Comparison of ENCODE assay signal across 18 cellular contexts in genomic region chr2:112714836-112715631, GRCh38. TPM values are rescaled to one million over a fixed set of nuclear protein-coding genes. Genes with fewer than 3 reads are reported as not detected.
DNase-seq lines count a peak whose midpoint lies in the region; ATAC-seq and TF ChIP-seq lines count a peak whose summit lies in the region.
"Had no signal": no experiment of that assay in that cellular context is flagged by ENCODE, and none has a peak within 500 bp of the region (broad histone marks: within the 10 kb centered on the region; RNA-seq: fewer than 3 reads in every experiment).

No MANE protein-coding gene starts in this region.

- H3K79me2 ChIP-seq in GM23248 (ENCODE audit: insufficient read depth) (no peaks in the 10 kb centered on the region), PC-9 (ENCODE audit: low read depth) (no peaks in the 10 kb centered on the region)

- H3K27ac ChIP-seq in GM23248 (no peak overlapping the region), PC-9 (no peak overlapping the region), upper lobe of left lung (no peak overlapping the region)
- H3K27ac ChIP-seq: BLaER1 had no signal

- peak; percentile 27 for ATAC-seq in mucosa of descending colon
- no peak for ATAC-seq in upper lobe of left lung (ENCODE audit: low FRiP score in 2 of 2)
- no peak for ATAC-seq in activated T-cell treated with anti-CD3 and anti-CD28 coated beads, Interleukin-2, amount 50 U/mL, for 4 hours
- no peak for ATAC-seq in HG03095 (IDR thresholded peaks at IDR 0.05; ENCODE audit: unreplicated experiment)
- ATAC-seq: activated CD8-positive, alpha-beta memory T cell treated with anti-CD3 and anti-CD28 coated beads, Interleukin-2, amount 10 ng/mL, durations not matched to agents 7 days and 5 days; T-helper 17 cell had no signal

- H3K9me3 ChIP-seq in GM23248 (ENCODE audit: low read depth) (no peaks in the 10 kb centered on the region), PC-9 (ENCODE audit: insufficient read depth, low read depth) (no peaks in the 10 kb centered on the region), mucosa of descending colon (no peaks in the 10 kb centered on the region), upper lobe of left lung (no peaks in the 10 kb centered on the region)
- H3K9me3 ChIP-seq: BLaER1 had no signal

- TF ChIP-seq CTCF in PC-9 (conservative IDR thresholded peaks at IDR 0.05) (no peak), mucosa of descending colon (IDR thresholded peaks at IDR 0.05) (no peak), upper lobe of left lung (IDR thresholded peaks at IDR 0.05) (no peak)

- no peaks in the 10 kb centered on the region for H3K36me3 ChIP-seq in GM23248 (ENCODE audit: low read depth)
- no peaks in the 10 kb centered on the region for H3K36me3 ChIP-seq in PC-9 (ENCODE audit: low read depth)
- no peaks in the 10 kb centered on the region for H3K36me3 ChIP-seq in mucosa of descending colon (ENCODE audit: low read depth)
- H3K36me3 ChIP-seq in upper lobe of left lung: no peaks in the 10 kb centered on the region
- H3K36me3 ChIP-seq: BLaER1 had no signal

- POLR2A ChIA-PET in PC-9 (lab: Charles Lee; ENCODE audit: unreplicated experiment): interaction anchor here (0.6 kb wide), 1 partner anchor 104 kb away, joined by 5 read pairs; no protein-coding TSS in a partner anchor

- no peaks in the 10 kb centered on the region for H3K27me3 Mint-ChIP-seq in dendritic cell treated with granulocyte-macrophage colony-stimulating factor and Interleukin-4, amounts not matched to agents 40 ng/mL and 50 ng/mL, for 4 days
- no peaks in the 10 kb centered on the region for H3K27me3 Mint-ChIP-seq in activated T-cell treated with anti-CD3 and anti-CD28 coated beads, Interleukin-2, amount 50 U/mL, for 4 hours (ENCODE audit: low read depth)

- no peaks in the 10 kb centered on the region for H3K9me2 ChIP-seq in GM23248 (ENCODE audit: insufficient read depth)
- no peaks in the 10 kb centered on the region for H3K9me2 ChIP-seq in PC-9 (ENCODE audit: insufficient read depth)

- no peak overlapping the region for H2AFZ ChIP-seq in GM23248
- no peak overlapping the region; the same call in 1 of the 2 replicates for H2AFZ ChIP-seq in PC-9

- in situ Hi-C loops in GM23248 (cut with MboI): no loop called here

- CTCF ChIA-PET in PC-9 (lab: Charles Lee): no interaction called here

- H3K9me3 Mint-ChIP-seq in dendritic cell treated with granulocyte-macrophage colony-stimulating factor and Interleukin-4, amounts not matched to agents 40 ng/mL and 50 ng/mL, for 4 days: no peaks in the 10 kb centered on the region
- H3K9me3 Mint-ChIP-seq in activated T-cell treated with anti-CD3 and anti-CD28 coated beads, Interleukin-2, amount 50 U/mL, for 4 hours: no peaks in the 10 kb centered on the region

- TF ChIP-seq EP300 in upper lobe of left lung (IDR thresholded peaks at IDR 0.05): no peak

- WGBS in GM23248 (ENCODE audit: low coverage in 1 of 2, low lambda C conversion rate in 2 of 2, missing lambda C conversion rate in 2 of 2), 2 experiments: 48 to 53% methylated on average over 7 of the region's 7 CpGs
- 96% methylated on average over 6 to 7 of the region's 7 CpGs for WGBS in upper lobe of left lung, 2 donors

- H3K4me3 ChIP-seq in GM23248 (no peak overlapping the region), PC-9 (no peak overlapping the region), mucosa of descending colon (no peak overlapping the region), upper lobe of left lung (no peak overlapping the region)
- H3K4me3 ChIP-seq: BLaER1 had no signal

- intact Hi-C loops in PC-9 (cut with micrococcal nuclease; ENCODE audit: unreplicated experiment) (no loop called here), mucosa of descending colon (cut with DNase I, micrococcal nuclease) (no loop called here)
- intact Hi-C loops in dendritic cell treated with granulocyte-macrophage colony-stimulating factor and Interleukin-4, amounts not matched to agents 40 ng/mL and 50 ng/mL, for 4 days (cut with micrococcal nuclease): no loop called here

- no peak overlapping the region for H3K9ac ChIP-seq in GM23248
- H3K9ac ChIP-seq: BLaER1 had no signal

- no peaks in the 10 kb centered on the region for H3K27me3 ChIP-seq in GM23248 (replicated peaks; ENCODE audit: insufficient read depth)
- H3K27me3 ChIP-seq in PC-9 (ENCODE audit: insufficient read depth, low read depth): no peaks in the 10 kb centered on the region
- no peaks in the 10 kb centered on the region for H3K27me3 ChIP-seq in upper lobe of left lung
- H3K27me3 ChIP-seq: BLaER1 had no signal

- TF ChIP-seq POLR2A in upper lobe of left lung (IDR thresholded peaks at IDR 0.05): no peak

- H3K4me2 ChIP-seq in GM23248 (ENCODE audit: unreplicated experiment) (no peak overlapping the region), PC-9 (no peak overlapping the region)
- H3K4me2 ChIP-seq: BLaER1 had no signal

- peaks cover 52% of the 10 kb centered on the region for H3K4me1 Mint-ChIP-seq in dendritic cell treated with granulocyte-macrophage colony-stimulating factor and Interleukin-4, amounts not matched to agents 40 ng/mL and 50 ng/mL, for 4 days (ENCODE audit: low read depth)
- H3K4me1 Mint-ChIP-seq in activated T-cell treated with anti-CD3 and anti-CD28 coated beads, Interleukin-2, amount 50 U/mL, for 4 hours (ENCODE audit: low read depth): peaks cover 7% of the 10 kb centered on the region

- BruUV-seq in PC-9 (replicated peaks; lab: Mats Ljungman, UMichigan): no TSS peak

- no peak overlapping the region for H3K4me3 Mint-ChIP-seq in dendritic cell treated with granulocyte-macrophage colony-stimulating factor and Interleukin-4, amounts not matched to agents 40 ng/mL and 50 ng/mL, for 4 days
- no peak overlapping the region for H3K4me3 Mint-ChIP-seq in activated T-cell treated with anti-CD3 and anti-CD28 coated beads, Interleukin-2, amount 50 U/mL, for 4 hours
- H3K4me3 Mint-ChIP-seq: activated CD8-positive, alpha-beta memory T cell treated with anti-CD3 and anti-CD28 coated beads, Interleukin-2, amount 10 ng/mL, durations not matched to agents 7 days and 5 days; T-helper 17 cell had no signal

- peaks cover 15% of the 10 kb centered on the region for H3K4me1 ChIP-seq in GM23248 (ENCODE audit: insufficient read depth)
- peaks cover 13% of the 10 kb centered on the region for H3K4me1 ChIP-seq in PC-9 (replicated peaks; ENCODE audit: insufficient read depth)
- H3K4me1 ChIP-seq in mucosa of descending colon (ENCODE audit: low read depth): no peaks in the 10 kb centered on the region
- H3K4me1 ChIP-seq in upper lobe of left lung: no peaks in the 10 kb centered on the region

- H4K20me1 ChIP-seq in GM23248 (ENCODE audit: insufficient read depth) (no peaks in the 10 kb centered on the region), PC-9 (ENCODE audit: insufficient read depth) (no peaks in the 10 kb centered on the region)
- H4K20me1 ChIP-seq: BLaER1 had no signal

- H3F3A ChIP-seq in GM23248 (ENCODE audit: insufficient read depth): no peaks in the 10 kb centered on the region
- peaks cover 7% of the 10 kb centered on the region; the same call in 1 of the 2 replicates for H3F3A ChIP-seq in PC-9 (ENCODE audit: insufficient read depth, low read depth)

- no peaks in the 10 kb centered on the region for H3K36me3 Mint-ChIP-seq in dendritic cell treated with granulocyte-macrophage colony-stimulating factor and Interleukin-4, amounts not matched to agents 40 ng/mL and 50 ng/mL, for 4 days (ENCODE audit: low read depth)
- H3K36me3 Mint-ChIP-seq in activated T-cell treated with anti-CD3 and anti-CD28 coated beads, Interleukin-2, amount 50 U/mL, for 4 hours (ENCODE audit: insufficient read depth): no peaks in the 10 kb centered on the region
- H3K36me3 Mint-ChIP-seq: activated CD8-positive, alpha-beta memory T cell treated with anti-CD3 and anti-CD28 coated beads, Interleukin-2, amount 10 ng/mL, durations not matched to agents 7 days and 5 days had no signal

- DNase-seq in GM23248: peak; percentile 84
- DNase-seq in PC-9: peak; percentile 45 to 68
- DNase-seq in mucosa of descending colon: no peak
- DNase-seq in HuH-7 (ENCODE audit: low spot score): no peak
- no peak for DNase-seq in upper lobe of left lung
- no peak for DNase-seq in activated T-cell treated with anti-CD3 and anti-CD28 coated beads, Interleukin-2, amount 50 U/mL, for 4 hours
- DNase-seq: activated naive CD4-positive, alpha-beta T cell; DMS79 treated with DMSO at 0.1 percent for 48 hours; effector CD4-positive, alpha-beta T cell; NCI-H2081; NCI-H69; RPMI8226; T-helper 17 cell had no signal

- peak overlapping the region; percentile 2 for H3K27ac Mint-ChIP-seq in dendritic cell treated with granulocyte-macrophage colony-stimulating factor and Interleukin-4, amounts not matched to agents 40 ng/mL and 50 ng/mL, for 4 days
- H3K27ac Mint-ChIP-seq: activated CD8-positive, alpha-beta memory T cell treated with anti-CD3 and anti-CD28 coated beads, Interleukin-2, amount 10 ng/mL, durations not matched to agents 7 days and 5 days; T-helper 17 cell had no signal

RNA-seq across cellular contexts. Expression of gene NT5DC4, which starts 5.8 kb away (rescaled TPM):
- not detected in 2 replicates for total RNA-seq in GM23248 (2014; rRNA removed; shearing (Covaris generic))
- polyA plus RNA-seq in GM23248 (2016; fragmentation: Nextera tagmentation; extraction: Ambion mirVana): not detected in 2 replicates
- 6.1 and 6.5 TPM in 2 replicates for total RNA-seq in PC-9 (2021)
- total RNA-seq in mucosa of descending colon: not detected
- 1 to 10 TPM in 2 of 6 donors, under 1 TPM in 2, not detected in 2; 0.55 to 5.2 (median 1.0) TPM for total RNA-seq in upper lobe of left lung
- total RNA-seq in activated T-cell treated with anti-CD3 and anti-CD28 coated beads, Interleukin-2, amount 50 U/mL, for 4 hours: not detected
- total RNA-seq: activated CD8-positive, alpha-beta memory T cell treated with anti-CD3 and anti-CD28 coated beads, Interleukin-2, amount 10 ng/mL, durations not matched to agents 7 days and 5 days; glomerular endothelial cell; T-helper 17 cell had no signal

RNA-seq across cellular contexts. Expression of gene CKAP2L, which starts 49.4 kb away (rescaled TPM):
- 5.2 and 6.6 TPM in 2 replicates for total RNA-seq in GM23248 (2014; rRNA removed; shearing (Covaris generic))
- 9.0 and 10.9 TPM in 2 replicates for polyA plus RNA-seq in GM23248 (2016; fragmentation: Nextera tagmentation; extraction: Ambion mirVana)
- total RNA-seq in PC-9 (2021) (17.7 and 28.7 TPM in 2 replicates), mucosa of descending colon (1 to 10 TPM; 1.2 to 9.5 (median 2.8) TPM), upper lobe of left lung (1 to 10 TPM in 5 of 6 donors, under 1 TPM in 1; 0.49 to 2.3 (median 1.7) TPM)
- total RNA-seq in activated T-cell treated with anti-CD3 and anti-CD28 coated beads, Interleukin-2, amount 50 U/mL, for 4 hours: 1 to 10 TPM; 2.7 to 4.1 (median 3.2) TPM

Comparison
In these comparisons a context has a peak if more than half of its experiments do, and no peak if none do; other contexts are left out.
1. DNase-seq: peak in GM23248 (single experiment) and PC-9 (2 of 2); none in mucosa of descending colon (0 of 3), HuH-7 (single experiment), upper lobe of left lung (0 of 2) and activated T-cell treated with anti-CD3 and anti-CD28 coated beads, Interleukin-2, amount 50 U/mL, for 4 hours (single experiment).